ENCODE assay signal across 21 cellular contexts in the genomic region with DNA sequence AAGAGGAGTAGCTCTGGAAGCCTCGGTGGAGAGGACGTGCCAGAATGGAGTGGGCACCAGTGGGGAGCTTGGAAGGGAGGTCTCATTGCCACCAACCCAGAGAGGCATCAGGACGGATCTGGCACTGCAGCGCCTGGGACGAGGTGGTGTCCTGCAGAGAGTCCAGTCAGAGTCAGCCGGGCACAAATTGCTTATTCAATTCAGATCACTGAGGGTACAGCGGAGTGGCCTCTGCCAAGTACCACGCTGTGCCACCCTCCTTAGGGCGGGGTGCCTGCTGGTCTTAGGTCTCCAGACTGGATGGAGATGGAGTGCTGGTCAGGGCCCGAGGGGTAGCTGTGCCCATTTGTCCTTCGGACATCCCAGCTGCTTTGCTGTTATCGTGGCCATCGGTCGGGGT. TPM values are rescaled to one million over a fixed set of nuclear protein-coding genes. Genes with fewer than 3 reads are reported as not detected.
DNase-seq lines count a peak whose midpoint lies in the region; ATAC-seq and TF ChIP-seq lines count a peak whose summit lies in the region.
"Had no signal": no experiment of that assay in that cellular context is flagged by ENCODE, and none has a peak within 500 bp of the region (broad histone marks: within the 10 kb centered on the region; RNA-seq: fewer than 3 reads in every experiment).

No MANE protein-coding gene starts in this region.

- intact Hi-C loops in Right ventricle myocardium inferior (cut with DNase I): no loop called here
- intact Hi-C loops in left ventricle myocardium superior (cut with micrococcal nuclease): no loop called here

- H3K36me3 ChIP-seq in osteoblast (ENCODE audit: insufficient read depth, low read length): no peaks in the 10 kb centered on the region

- no peak for ATAC-seq in Right ventricle myocardium inferior
- no peak for ATAC-seq in left ventricle myocardium superior
- ATAC-seq: PC-3 had no signal

- no peak for TF ChIP-seq CTCF in osteoblast (IDR thresholded peaks at IDR 0.05; ENCODE audit: extremely low read depth, low read depth, low read length)

- H3K4me2 ChIP-seq in osteoblast (ENCODE audit: insufficient read depth, low read length): no peak overlapping the region

- no peaks in the 10 kb centered on the region for H3K9me3 ChIP-seq in osteoblast (ENCODE audit: low read depth, low read length)

- H3K27ac ChIP-seq in osteoblast (ENCODE audit: low read depth, low read length): no peak overlapping the region
- H3K27ac ChIP-seq in temporal lobe (ENCODE audit: low read depth, low read length): peak overlapping the region; percentile 99
- H3K27ac ChIP-seq: 22Rv1, C4-2B had no signal

- H3K27me3 ChIP-seq in osteoblast (ENCODE audit: insufficient read depth, low read length): peaks cover 10% of the 10 kb centered on the region

- no peaks in the 10 kb centered on the region for H3K4me1 ChIP-seq in osteoblast (ENCODE audit: insufficient read depth, low read length)

- H2AFZ ChIP-seq in osteoblast (ENCODE audit: low read length): no peak overlapping the region

- no peaks in the 10 kb centered on the region for H4K20me1 ChIP-seq in osteoblast (ENCODE audit: insufficient read depth, low read length)

- H3K4me3 ChIP-seq in osteoblast (ENCODE audit: insufficient read depth, low read length): no peak overlapping the region

- peak; percentile 45 for DNase-seq in Right ventricle myocardium inferior (ENCODE audit: missing footprints)
- DNase-seq in left ventricle myocardium superior: no peak
- peak; percentile 72 for DNase-seq in globus pallidus (ENCODE audit: low spot score)
- DNase-seq in osteoblast (ENCODE audit: insufficient read length, low spot score, missing footprints): peak; percentile 72
- no peak for DNase-seq in OCI-M1 (lab: John Stamatoyannopoulos, UW)
- DNase-seq in SHP77 treated with DMSO at 0.1 percent for 48 hours (lab: John Stamatoyannopoulos, UW): no peak
- DNase-seq in activated naive CD4-positive, alpha-beta T cell treated with anti-CD3 and anti-CD28 coated beads, Interleukin-2, amount 50 U/mL, for 16 hours: no peak
- DNase-seq: CD8-positive, alpha-beta memory T cell; GF-D8; NCI-H1105; NCI-H1694; NCI-H2081 treated with DMSO at 0.1 percent for 48 hours; NCI-H2171 treated with DMSO at 0.1 percent for 48 hours; NCI-H526; PC-3; RPMI8226; SIG-M5 had no signal

- no peaks in the 10 kb centered on the region for H3K79me2 ChIP-seq in osteoblast (ENCODE audit: insufficient read depth, low read length)

RNA-seq across cellular contexts. Expression of gene SPPL2C, which starts 18.9 kb away (rescaled TPM):
- total RNA-seq in Right ventricle myocardium inferior (not detected), left ventricle myocardium superior (not detected), osteoblast (not detected in 2 replicates), temporal lobe (0.25 TPM)
- total RNA-seq: CD8-positive, alpha-beta memory T cell; H1; PC-3 had no signal

RNA-seq across cellular contexts. Expression of gene CRHR1, which starts 41.7 kb away (rescaled TPM):
- total RNA-seq in Right ventricle myocardium inferior (not detected), left ventricle myocardium superior (not detected), osteoblast (not detected in 2 replicates), temporal lobe (37.6 TPM)
- total RNA-seq: CD8-positive, alpha-beta memory T cell; PC-3 had no signal

Comparison
In these comparisons a context has a peak if more than half of its experiments do, and no peak if none do; other contexts are left out.
1. DNase-seq: peak in Right ventricle myocardium inferior (single experiment), globus pallidus (single experiment) and osteoblast (single experiment); none in left ventricle myocardium superior (single experiment), OCI-M1 (single experiment), SHP77 treated with DMSO at 0.1 percent for 48 hours (single experiment) and activated naive CD4-positive, alpha-beta T cell treated with anti-CD3 and anti-CD28 coated beads, Interleukin-2, amount 50 U/mL, for 16 hours (single experiment).
2. RNA of gene CRHR1, which starts 41.7 kb away (total RNA-seq): 37.6 TPM in temporal lobe (single experiment); not detected in Right ventricle myocardium inferior (single experiment), not detected in left ventricle myocardium superior (single experiment) and not detected in osteoblast; every median in the first group is over 10 times any median in the second.